Comparison of ENCODE assay signal across 31 cellular contexts in genomic region chr20:11861479-11861878, GRCh38.
"Had no signal": no experiment of that assay in that cellular context is flagged by ENCODE, and none has a peak within 500 bp of the region (broad histone marks: within the 10 kb centered on the region; RNA-seq: fewer than 3 reads in every experiment).

No MANE protein-coding gene starts in this region.

- H3K4me1 ChIP-seq: breast epithelium, esophagus muscularis mucosa, foreskin keratinocyte, gastrocnemius medialis had no signal

- H3K36me3 ChIP-seq: breast epithelium, cardiac muscle cell, esophagus muscularis mucosa, gastrocnemius medialis, WERI-Rb-1 had no signal

- DNase-seq: activated B cell treated with CpG ODN at 0.5 μM for 24 hours; activated CD4-positive, alpha-beta T cell treated with anti-CD3 and anti-CD28 coated beads for 48 hours; activated CD4-positive, alpha-beta T cell treated with anti-CD3 and anti-CD28 coated beads, Interleukin-2, amount 50 U/mL, for 1 hour; activated CD4-positive, alpha-beta T cell treated with anti-CD3 and anti-CD28 coated beads, Interleukin-2, amount 50 U/mL, for 48 hours; activated CD8-positive, alpha-beta memory T cell treated with anti-CD3 and anti-CD28 coated beads for 24 hours; activated CD8-positive, alpha-beta T cell treated with anti-CD3 and anti-CD28 coated beads for 36 hours; activated effector memory CD4-positive, alpha-beta T cell treated with Interleukin-2 at 50 U/mL for 16 hours; activated gamma-delta T cell treated with Interleukin-2 at 50 U/mL for 16 hours; activated naive CD4-positive, alpha-beta T cell treated with anti-CD3 and anti-CD28 coated beads, Interleukin-2, amount 50 U/mL, for 16 hours; activated naive CD4-positive, alpha-beta T cell treated with Interleukin-2 at 50 U/mL for 16 hours; activated T-cell treated with anti-CD3 and anti-CD28 coated beads, Interleukin-2, amount 50 U/mL, for 4 hours; amygdala; aorta; central memory CD4-positive, alpha-beta T cell; cerebellar nuclear complex; dorsolateral prefrontal cortex; effector memory CD4-positive, alpha-beta T cell; endodermal cell; erythroblast; foreskin keratinocyte; gastrocnemius medialis; T-helper 1 cell; T-helper 17 cell; T1000; WERI-Rb-1 had no signal

- H3K27ac ChIP-seq: breast epithelium, cardiac muscle cell, coronary artery, dorsolateral prefrontal cortex, esophagus muscularis mucosa, foreskin keratinocyte, gastrocnemius medialis, WERI-Rb-1 had no signal

- H3K9me3 ChIP-seq: breast epithelium, esophagus muscularis mucosa, gastrocnemius medialis had no signal

- H3K4me3 ChIP-seq: breast epithelium, cardiac muscle cell, coronary artery, dorsolateral prefrontal cortex, esophagus muscularis mucosa, gastrocnemius medialis had no signal

- ATAC-seq: activated CD4-positive, CD25-positive, alpha-beta regulatory T cell treated with anti-CD3 and anti-CD28 coated beads, Interleukin-2, amount 50 U/mL, for 24 hours; activated CD8-positive, alpha-beta T cell treated with anti-CD3 and anti-CD28 coated beads for 36 hours; activated T-cell treated with anti-CD3 and anti-CD28 coated beads, Interleukin-2, amount 50 U/mL, for 4 hours; activated T-helper 17 cell treated with anti-CD3 and anti-CD28 coated beads, Interleukin-2, amount 50 U/mL, for 72 hours; foreskin keratinocyte; gastrocnemius medialis; T-helper 17 cell had no signal

- H3K27me3 ChIP-seq: breast epithelium, cardiac muscle cell, dorsolateral prefrontal cortex, esophagus muscularis mucosa, foreskin keratinocyte, gastrocnemius medialis had no signal
